12 cellular contexts compared by ENCODE assay signal in the genomic region with DNA sequence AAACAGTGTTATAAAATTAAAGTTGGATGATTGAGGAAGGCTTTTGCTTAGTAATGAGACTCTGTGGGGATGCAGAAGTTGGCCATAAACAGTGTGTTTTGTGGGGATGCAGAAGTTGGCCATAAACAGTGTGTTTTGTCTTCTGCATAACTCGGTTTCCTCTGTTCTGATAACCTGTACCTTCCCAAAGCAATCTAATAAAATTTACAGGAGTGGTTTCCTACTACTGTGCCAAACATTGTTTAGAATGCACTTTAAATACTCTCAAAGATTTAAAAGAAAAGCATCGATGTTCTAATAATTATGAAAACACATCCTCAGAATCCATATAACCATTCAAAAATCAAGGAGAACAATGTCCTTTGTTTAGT. TPM values are rescaled to one million over a fixed set of nuclear protein-coding genes. Genes with fewer than 3 reads are reported as not detected.
A peak's percentile ranks its signal among the peaks of the same experiment; 100 is the strongest.
DNase-seq lines count a peak whose midpoint lies in the region; ATAC-seq and TF ChIP-seq lines count a peak whose summit lies in the region.
"Had no signal": no experiment of that assay in that cellular context is flagged by ENCODE, and none has a peak within 500 bp of the region (broad histone marks: within the 10 kb centered on the region; RNA-seq: fewer than 3 reads in every experiment).

No MANE protein-coding gene starts in this region.

- H3K4me1 ChIP-seq in transverse colon: peaks cover 0 to 17% (median 10%) of the 10 kb centered on the region in 4 donors
- H3K4me1 ChIP-seq: Caco-2 had no signal

- TF ChIP-seq POLR2A in transverse colon (IDR thresholded peaks at IDR 0.05): no peak

- in situ Hi-C loops in transverse colon (cut with MboI; ENCODE audit: low pct_ligation_motif_present in 1 of 4, low pct_unique_long_range_greater_than_20kb in 1 of 4, low sequenced_read_pairs in 3 of 4): loop anchor here (10.0 to 25.0 kb wide), 4 partner anchors 193 to 600 kb away; a partner anchor contains a TSS

- no peaks in the 10 kb centered on the region for H3K27me3 ChIP-seq in transverse colon
- H3K27me3 ChIP-seq: BLaER1 had no signal

- H3K27ac ChIP-seq in transverse colon: peak overlapping the region in 3 of 4 donors; percentile 7 to 44 (median 23)
- H3K27ac ChIP-seq: 22Rv1, BLaER1 had no signal

- DNase-seq in Right ventricle myocardium superior (no peak), cardiac septum (ENCODE audit: low spot score) (no peak), dermis blood vessel endothelial cell (peak; percentile 51), left colon (no peak), transverse colon (no peak), AG08395 (ENCODE audit: low spot score) (no peak)
- DNase-seq in activated CD8-positive, alpha-beta memory T cell treated with anti-CD3 and anti-CD28 coated beads for 24 hours: no peak

- H3K36me3 ChIP-seq in transverse colon: no peaks in the 10 kb centered on the region
- H3K36me3 ChIP-seq: BLaER1 had no signal

- intact Hi-C loops in Right ventricle myocardium superior (cut with DNase I) (loop anchor here (5.0 to 10.0 kb wide), 3 partner anchors 50 to 200 kb away; a partner anchor contains a TSS), cardiac septum (cut with DNase I) (loop anchor here (10.0 kb wide), 1 partner anchor 173 kb away; no protein-coding TSS in a partner anchor), left colon (cut with DNase I, micrococcal nuclease) (loop anchor here in 1 of 2 donors (5.0 kb wide), 1 partner anchor 195 kb away; no protein-coding TSS in a partner anchor), transverse colon (cut with DNase I; ENCODE audit: low total_unique reads) (loop anchor here (10.0 kb wide), 1 partner anchor 193 kb away; no protein-coding TSS in a partner anchor)

- no peak for TF ChIP-seq CTCF in transverse colon (IDR thresholded peaks at IDR 0.05)

- ATAC-seq in Right ventricle myocardium superior (ENCODE audit: poor library complexity): peak; percentile 45
- ATAC-seq in left colon: peak; percentile 47
- no peak for ATAC-seq in HG03025 (IDR thresholded peaks at IDR 0.05; ENCODE audit: low FRiP score, unreplicated experiment)
- ATAC-seq: GM23338 had no signal

- no peaks in the 10 kb centered on the region for H3K9me3 ChIP-seq in transverse colon
- H3K9me3 ChIP-seq: Caco-2 had no signal

- H3K4me3 ChIP-seq in transverse colon: no peak overlapping the region
- H3K4me3 ChIP-seq: BLaER1, GM23338 had no signal

- WGBS in transverse colon (ENCODE audit: low coverage in 1 of 2), 2 donors: 28 to 48% methylated on average over 2 of the region's 2 CpGs

- no peak for TF ChIP-seq EP300 in transverse colon (IDR thresholded peaks at IDR 0.05; ENCODE audit: low read depth)

RNA-seq across cellular contexts. Expression of a gene that starts 36.9 kb away (rescaled TPM):
- 53.3 TPM for total RNA-seq in Right ventricle myocardium superior
- 36.4 TPM for total RNA-seq in cardiac septum
- 9.7 and 10.6 TPM in 2 replicates for total RNA-seq in dermis blood vessel endothelial cell
- 10 to 100 TPM; 13.0 to 16.5 TPM for total RNA-seq in left colon
- 10 to 100 TPM; 10.1 to 21.0 (median 13.9) TPM for total RNA-seq in transverse colon

RNA-seq across cellular contexts. Expression of a gene that starts 50.1 kb away (rescaled TPM):
- 46.2 TPM for total RNA-seq in Right ventricle myocardium superior
- 54.0 TPM for total RNA-seq in cardiac septum
- total RNA-seq in dermis blood vessel endothelial cell: 40.1 and 41.7 TPM in 2 replicates
- total RNA-seq in left colon: 10 to 100 TPM in 1 of 2 donors, 1 to 10 TPM in 1; 9.2 to 15.9 TPM
- 10 to 100 TPM in 3 of 4 donors, 1 to 10 TPM in 1; 8.4 to 36.7 (median 19.9) TPM for total RNA-seq in transverse colon
